2 cellular contexts compared by ENCODE assay signal in genomic region chr6:131473303-131473702, GRCh38.
A peak's percentile ranks its signal among the peaks of the same experiment; 100 is the strongest.
DNase-seq lines count a peak whose midpoint lies in the region; FAIRE-seq and TF ChIP-seq lines count a peak whose summit lies in the region.
"Not testable (repeated sequence)": the region's sequence is repeated elsewhere in the genome, so short reads cannot be mapped to it uniquely, and the experiment has no call there.

No MANE protein-coding gene starts in this region.

- H3K36me3 ChIP-seq in liver (ENCODE audit: control insufficient read depth in 4 of 4, insufficient read depth in 3 of 4, low read depth in 1 of 4, low read length in 3 of 4); small intestine (ENCODE audit: control insufficient read depth in 2 of 2, insufficient read depth in 2 of 2, low read length in 2 of 2): not testable (repeated sequence)

- H3K27ac ChIP-seq in liver (ENCODE audit: low read depth in 1 of 2, low read length in 2 of 2); small intestine (ENCODE audit: low read depth in 1 of 2, low read length in 1 of 2): not testable (repeated sequence)

- not testable (repeated sequence) for H3K4me1 ChIP-seq in liver (ENCODE audit: control insufficient read depth in 4 of 4, insufficient read depth in 4 of 4, low read length in 3 of 4); small intestine (ENCODE audit: control insufficient read depth in 2 of 2, insufficient read depth in 1 of 2, low read depth in 1 of 2, low read length in 1 of 2)

- H3K9ac ChIP-seq in liver (ENCODE audit: low read depth in 1 of 2, low read length in 2 of 2) = not testable (repeated sequence)

- peak; percentile 51 for FAIRE-seq in small intestine (lab: Jason Lieb, UNC)

- H3K27me3 ChIP-seq in liver (ENCODE audit: control insufficient read depth in 4 of 4, insufficient read depth in 4 of 4, low read length in 3 of 4); small intestine (ENCODE audit: control insufficient read depth in 2 of 2, insufficient read depth in 2 of 2, low read length in 2 of 2): not testable (repeated sequence)

- not testable (repeated sequence) for H3K4me3 ChIP-seq in liver (ENCODE audit: low read depth in 1 of 3, low read length in 3 of 3); small intestine (ENCODE audit: low read depth in 1 of 2, low read length in 2 of 2)

- TF ChIP-seq RAD21 in liver (IDR thresholded peaks at IDR 0.05) = not testable (repeated sequence)

- H3K9me3 ChIP-seq in liver (ENCODE audit: control insufficient read depth in 4 of 4, low read length in 3 of 4); small intestine (ENCODE audit: control insufficient read depth, low read depth): not testable (repeated sequence)

- not testable (repeated sequence) for TF ChIP-seq CTCF in liver (IDR thresholded peaks at IDR 0.05; ENCODE audit: low read depth, low read length, missing input control)

- not testable (repeated sequence) for DNase-seq in small intestine

TF ChIP-seq in liver, 16 proteins besides CTCF, POLR2A, EP300 and RAD21:
- TF ChIP-seq HNF4A (conservative IDR thresholded peaks at IDR 0.05) (peak; percentile 51 to 71), YY1 (IDR thresholded peaks at IDR 0.05) (peak; percentile 27)
